In genomic region chr1:30218438-30218837, GRCh38 we compare ENCODE assay signal across 5 cellular contexts.
"Had no signal": no experiment of that assay in that cellular context is flagged by ENCODE, and none has a peak within 500 bp of the region (broad histone marks: within the 10 kb centered on the region; RNA-seq: fewer than 3 reads in every experiment).

No MANE protein-coding gene starts in this region.

- H3K9ac ChIP-seq: GM23248 had no signal

- ATAC-seq: K562 had no signal

- H3K4me3 ChIP-seq: GM23248, K562 had no signal

- H3K27ac ChIP-seq: GM23248 had no signal

- H3K4me3 Mint-ChIP-seq: H9 had no signal

- DNase-seq: GM23248, H9, HCEC 1CT, IMR-90 had no signal

- H2AFZ ChIP-seq: GM23248 had no signal
